Comparison of ENCODE assay signal across 1 cellular context in the genomic region with DNA sequence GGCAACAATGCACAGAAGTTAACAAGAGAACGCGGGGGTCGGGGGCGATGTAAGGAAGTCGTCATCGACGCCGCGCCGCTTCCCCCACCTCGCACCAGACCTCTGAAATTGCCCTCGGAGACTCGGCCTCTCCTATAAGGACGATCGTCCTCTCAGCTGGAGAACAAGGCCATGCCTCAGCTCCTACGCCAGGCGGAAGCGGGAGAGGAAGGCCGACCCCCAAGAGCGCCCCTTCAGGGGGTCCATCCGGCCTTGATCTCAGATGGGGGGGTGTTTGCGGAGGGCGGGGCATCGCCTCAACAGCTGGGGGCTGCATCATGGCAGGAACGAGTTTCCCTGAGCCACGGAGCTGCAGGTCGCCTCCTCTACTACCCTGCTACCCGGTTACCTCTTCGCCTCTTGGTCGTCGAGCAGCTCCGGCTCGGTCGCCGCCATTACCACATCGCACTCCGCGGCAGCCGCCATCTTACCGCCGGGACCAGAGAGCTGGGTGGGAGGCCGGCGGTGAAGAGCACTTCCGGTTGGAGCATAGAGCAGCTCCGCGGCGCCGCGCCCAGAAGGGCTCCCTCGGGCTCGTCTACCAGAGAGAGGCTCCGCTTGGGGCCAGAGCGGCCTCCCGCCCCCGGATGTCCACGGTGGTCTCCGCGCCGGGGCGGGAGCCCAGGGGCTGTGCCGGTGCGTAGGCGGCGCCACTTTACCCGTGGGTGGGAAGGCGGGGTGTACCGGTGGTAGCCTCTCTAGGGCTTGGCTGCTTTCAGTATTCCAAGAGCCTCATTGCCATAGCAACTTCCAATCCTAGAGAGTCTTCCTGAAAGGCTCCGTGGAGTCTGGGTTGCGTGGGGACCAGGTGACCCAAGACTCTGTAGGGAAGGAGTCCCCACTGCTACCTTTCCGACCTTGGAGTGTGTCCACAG.
A peak's percentile ranks its signal among the peaks of the same experiment; 100 is the strongest.
TF ChIP-seq lines count a peak whose summit lies in the region.

A gene with protein sequence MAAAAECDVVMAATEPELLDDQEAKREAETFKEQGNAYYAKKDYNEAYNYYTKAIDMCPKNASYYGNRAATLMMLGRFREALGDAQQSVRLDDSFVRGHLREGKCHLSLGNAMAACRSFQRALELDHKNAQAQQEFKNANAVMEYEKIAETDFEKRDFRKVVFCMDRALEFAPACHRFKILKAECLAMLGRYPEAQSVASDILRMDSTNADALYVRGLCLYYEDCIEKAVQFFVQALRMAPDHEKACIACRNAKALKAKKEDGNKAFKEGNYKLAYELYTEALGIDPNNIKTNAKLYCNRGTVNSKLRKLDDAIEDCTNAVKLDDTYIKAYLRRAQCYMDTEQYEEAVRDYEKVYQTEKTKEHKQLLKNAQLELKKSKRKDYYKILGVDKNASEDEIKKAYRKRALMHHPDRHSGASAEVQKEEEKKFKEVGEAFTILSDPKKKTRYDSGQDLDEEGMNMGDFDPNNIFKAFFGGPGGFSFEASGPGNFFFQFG (minus strand): TSS at position 488 of the 914 bp plus-strand sequence. CDS start 23 bp downstream, at position 465.

TF ChIP-seq in HepG2, 621 proteins besides CTCF, POLR2A, EP300 and RAD21 (continued from another document and continues in another):
- TF ChIP-seq, protein P1, sequence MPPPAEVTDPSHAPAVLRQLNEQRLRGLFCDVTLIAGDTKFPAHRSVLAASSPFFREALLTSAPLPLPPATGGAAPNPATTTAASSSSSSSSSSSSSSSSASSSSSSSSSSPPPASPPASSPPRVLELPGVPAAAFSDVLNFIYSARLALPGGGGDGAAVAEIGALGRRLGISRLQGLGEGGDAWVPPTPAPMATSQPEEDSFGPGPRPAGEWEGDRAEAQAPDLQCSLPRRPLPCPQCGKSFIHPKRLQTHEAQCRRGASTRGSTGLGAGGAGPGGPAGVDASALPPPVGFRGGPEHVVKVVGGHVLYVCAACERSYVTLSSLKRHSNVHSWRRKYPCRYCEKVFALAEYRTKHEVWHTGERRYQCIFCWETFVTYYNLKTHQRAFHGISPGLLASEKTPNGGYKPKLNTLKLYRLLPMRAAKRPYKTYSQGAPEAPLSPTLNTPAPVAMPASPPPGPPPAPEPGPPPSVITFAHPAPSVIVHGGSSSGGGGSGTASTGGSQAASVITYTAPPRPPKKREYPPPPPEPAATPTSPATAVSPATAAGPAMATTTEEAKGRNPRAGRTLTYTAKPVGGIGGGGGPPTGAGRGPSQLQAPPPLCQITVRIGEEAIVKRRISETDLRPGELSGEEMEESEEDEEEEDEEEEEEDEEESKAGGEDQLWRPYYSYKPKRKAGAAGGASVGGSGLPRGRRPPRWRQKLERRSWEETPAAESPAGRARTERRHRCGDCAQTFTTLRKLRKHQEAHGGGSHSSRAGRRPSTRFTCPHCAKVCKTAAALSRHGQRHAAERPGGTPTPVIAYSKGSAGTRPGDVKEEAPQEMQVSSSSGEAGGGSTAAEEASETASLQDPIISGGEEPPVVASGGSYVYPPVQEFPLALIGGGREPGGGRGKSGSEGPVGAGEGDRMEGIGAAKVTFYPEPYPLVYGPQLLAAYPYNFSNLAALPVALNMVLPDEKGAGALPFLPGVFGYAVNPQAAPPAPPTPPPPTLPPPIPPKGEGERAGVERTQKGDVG (CRISPR knock-in tag; IDR thresholded peaks at IDR 0.05; ENCODE audit: borderline replicate concordance): peak; percentile 75; the same call in 1 of the 2 replicates
- TF ChIP-seq, protein P2, sequence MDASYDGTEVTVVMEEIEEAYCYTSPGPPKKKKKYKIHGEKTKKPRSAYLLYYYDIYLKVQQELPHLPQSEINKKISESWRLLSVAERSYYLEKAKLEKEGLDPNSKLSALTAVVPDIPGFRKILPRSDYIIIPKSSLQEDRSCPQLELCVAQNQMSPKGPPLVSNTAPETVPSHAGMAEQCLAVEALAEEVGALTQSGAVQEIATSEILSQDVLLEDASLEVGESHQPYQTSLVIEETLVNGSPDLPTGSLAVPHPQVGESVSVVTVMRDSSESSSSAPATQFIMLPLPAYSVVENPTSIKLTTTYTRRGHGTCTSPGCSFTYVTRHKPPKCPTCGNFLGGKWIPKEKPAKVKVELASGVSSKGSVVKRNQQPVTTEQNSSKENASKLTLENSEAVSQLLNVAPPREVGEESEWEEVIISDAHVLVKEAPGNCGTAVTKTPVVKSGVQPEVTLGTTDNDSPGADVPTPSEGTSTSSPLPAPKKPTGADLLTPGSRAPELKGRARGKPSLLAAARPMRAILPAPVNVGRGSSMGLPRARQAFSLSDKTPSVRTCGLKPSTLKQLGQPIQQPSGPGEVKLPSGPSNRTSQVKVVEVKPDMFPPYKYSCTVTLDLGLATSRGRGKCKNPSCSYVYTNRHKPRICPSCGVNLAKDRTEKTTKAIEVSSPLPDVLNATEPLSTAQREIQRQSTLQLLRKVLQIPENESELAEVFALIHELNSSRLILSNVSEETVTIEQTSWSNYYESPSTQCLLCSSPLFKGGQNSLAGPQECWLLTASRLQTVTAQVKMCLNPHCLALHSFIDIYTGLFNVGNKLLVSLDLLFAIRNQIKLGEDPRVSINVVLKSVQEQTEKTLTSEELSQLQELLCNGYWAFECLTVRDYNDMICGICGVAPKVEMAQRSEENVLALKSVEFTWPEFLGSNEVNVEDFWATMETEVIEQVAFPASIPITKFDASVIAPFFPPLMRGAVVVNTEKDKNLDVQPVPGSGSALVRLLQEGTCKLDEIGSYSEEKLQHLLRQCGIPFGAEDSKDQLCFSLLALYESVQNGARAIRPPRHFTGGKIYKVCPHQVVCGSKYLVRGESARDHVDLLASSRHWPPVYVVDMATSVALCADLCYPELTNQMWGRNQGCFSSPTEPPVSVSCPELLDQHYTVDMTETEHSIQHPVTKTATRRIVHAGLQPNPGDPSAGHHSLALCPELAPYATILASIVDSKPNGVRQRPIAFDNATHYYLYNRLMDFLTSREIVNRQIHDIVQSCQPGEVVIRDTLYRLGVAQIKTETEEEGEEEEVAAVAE (CRISPR knock-in tag; IDR thresholded peaks at IDR 0.05; ENCODE audit: borderline replicate concordance): peak; percentile 84
- TF ChIP-seq HES4 (CRISPR knock-in tag; IDR thresholded peaks at IDR 0.05; ENCODE audit: borderline replicate concordance) (peak; percentile 1; the same call in 1 of the 2 replicates), HNRNPLL (IDR thresholded peaks at IDR 0.05; ENCODE audit: low read depth, low read length, poor library complexity, severe bottlenecking) (peak; percentile 78), BORCS8-MEF2B (CRISPR knock-in tag; IDR thresholded peaks at IDR 0.05) (peak; percentile 89), SP140L (CRISPR knock-in tag; IDR thresholded peaks at IDR 0.05; ENCODE audit: borderline replicate concordance) (0 out of 2 replicates have a peak, but pooled peaks have one; percentile 59), RARA (CRISPR knock-in tag; IDR thresholded peaks at IDR 0.05) (peak; percentile 33; the same call in 1 of the 2 replicates), REPIN1 (CRISPR knock-in tag; IDR thresholded peaks at IDR 0.05; ENCODE audit: borderline replicate concordance, low read depth) (peak; percentile 93), ZNF121 (CRISPR knock-in tag; IDR thresholded peaks at IDR 0.05) (peak; percentile 70), CHD4 (IDR thresholded peaks at IDR 0.05; ENCODE audit: borderline replicate concordance, low read length) (no peak), ARNT (IDR thresholded peaks at IDR 0.05) (no peak), POGZ (CRISPR knock-in tag; IDR thresholded peaks at IDR 0.05) (peak; percentile 92), ZNF703 (CRISPR knock-in tag; IDR thresholded peaks at IDR 0.05; ENCODE audit: borderline replicate concordance) (no peak), SETDB1 (CRISPR knock-in tag; IDR thresholded peaks at IDR 0.05; ENCODE audit: borderline replicate concordance) (no peak), HNRNPUL1 (IDR thresholded peaks at IDR 0.05; ENCODE audit: low read depth, low read length) (no peak), EHMT2 (IDR thresholded peaks at IDR 0.05; ENCODE audit: borderline replicate concordance, low read depth, low read length) (no peak), AHR (CRISPR knock-in tag; IDR thresholded peaks at IDR 0.05) (peak; percentile 88), ZNF431 (CRISPR knock-in tag; IDR thresholded peaks at IDR 0.05; ENCODE audit: borderline replicate concordance, low read depth) (peak; percentile 79; the same call in 1 of the 2 replicates), ZMYM3 (CRISPR knock-in tag; IDR thresholded peaks at IDR 0.05) (peak; percentile 54)
- TF ChIP-seq, protein P3, sequence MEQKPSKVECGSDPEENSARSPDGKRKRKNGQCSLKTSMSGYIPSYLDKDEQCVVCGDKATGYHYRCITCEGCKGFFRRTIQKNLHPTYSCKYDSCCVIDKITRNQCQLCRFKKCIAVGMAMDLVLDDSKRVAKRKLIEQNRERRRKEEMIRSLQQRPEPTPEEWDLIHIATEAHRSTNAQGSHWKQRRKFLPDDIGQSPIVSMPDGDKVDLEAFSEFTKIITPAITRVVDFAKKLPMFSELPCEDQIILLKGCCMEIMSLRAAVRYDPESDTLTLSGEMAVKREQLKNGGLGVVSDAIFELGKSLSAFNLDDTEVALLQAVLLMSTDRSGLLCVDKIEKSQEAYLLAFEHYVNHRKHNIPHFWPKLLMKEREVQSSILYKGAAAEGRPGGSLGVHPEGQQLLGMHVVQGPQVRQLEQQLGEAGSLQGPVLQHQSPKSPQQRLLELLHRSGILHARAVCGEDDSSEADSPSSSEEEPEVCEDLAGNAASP (CRISPR knock-in tag; IDR thresholded peaks at IDR 0.05; ENCODE audit: borderline replicate concordance): peak; percentile 68
- TF ChIP-seq, protein P4, sequence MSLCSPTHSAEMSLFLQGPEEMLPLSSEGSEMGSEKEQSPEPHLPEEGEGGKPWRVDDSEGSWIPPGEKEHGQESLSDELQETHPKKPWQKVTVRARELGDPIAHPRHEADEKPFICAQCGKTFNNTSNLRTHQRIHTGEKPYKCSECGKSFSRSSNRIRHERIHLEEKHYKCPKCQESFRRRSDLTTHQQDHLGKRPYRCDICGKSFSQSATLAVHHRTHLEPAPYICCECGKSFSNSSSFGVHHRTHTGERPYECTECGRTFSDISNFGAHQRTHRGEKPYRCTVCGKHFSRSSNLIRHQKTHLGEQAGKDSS (CRISPR knock-in tag; IDR thresholded peaks at IDR 0.05; ENCODE audit: borderline replicate concordance, low read depth): peak; percentile 91; the same call in 1 of the 2 replicates
- TF ChIP-seq, protein P5, sequence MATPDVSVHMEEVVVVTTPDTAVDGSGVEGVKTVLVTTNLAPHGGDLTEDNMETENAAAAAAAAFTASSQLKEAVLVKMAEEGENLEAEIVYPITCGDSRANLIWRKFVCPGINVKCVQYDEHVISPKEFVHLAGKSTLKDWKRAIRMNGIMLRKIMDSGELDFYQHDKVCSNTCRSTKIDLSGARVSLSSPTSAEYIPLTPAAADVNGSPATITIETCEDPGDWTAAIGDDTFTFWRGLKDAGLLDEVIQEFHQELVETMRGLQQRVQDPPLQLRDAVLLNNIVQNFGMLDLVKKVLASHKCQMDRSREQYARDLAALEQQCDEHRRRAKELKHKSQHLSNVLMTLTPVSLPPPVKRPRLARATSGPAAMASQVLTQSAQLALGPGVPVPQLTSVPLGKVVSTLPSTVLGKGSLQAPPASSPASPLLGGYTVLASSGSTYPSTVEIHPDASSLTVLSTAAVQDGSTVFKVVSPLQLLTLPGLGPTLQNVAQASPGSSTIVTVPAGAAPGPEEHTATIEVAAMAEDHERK (CRISPR knock-in tag; IDR thresholded peaks at IDR 0.05; ENCODE audit: low read depth): peak; percentile 59; the same call in 1 of the 2 replicates
- TF ChIP-seq, protein P6, sequence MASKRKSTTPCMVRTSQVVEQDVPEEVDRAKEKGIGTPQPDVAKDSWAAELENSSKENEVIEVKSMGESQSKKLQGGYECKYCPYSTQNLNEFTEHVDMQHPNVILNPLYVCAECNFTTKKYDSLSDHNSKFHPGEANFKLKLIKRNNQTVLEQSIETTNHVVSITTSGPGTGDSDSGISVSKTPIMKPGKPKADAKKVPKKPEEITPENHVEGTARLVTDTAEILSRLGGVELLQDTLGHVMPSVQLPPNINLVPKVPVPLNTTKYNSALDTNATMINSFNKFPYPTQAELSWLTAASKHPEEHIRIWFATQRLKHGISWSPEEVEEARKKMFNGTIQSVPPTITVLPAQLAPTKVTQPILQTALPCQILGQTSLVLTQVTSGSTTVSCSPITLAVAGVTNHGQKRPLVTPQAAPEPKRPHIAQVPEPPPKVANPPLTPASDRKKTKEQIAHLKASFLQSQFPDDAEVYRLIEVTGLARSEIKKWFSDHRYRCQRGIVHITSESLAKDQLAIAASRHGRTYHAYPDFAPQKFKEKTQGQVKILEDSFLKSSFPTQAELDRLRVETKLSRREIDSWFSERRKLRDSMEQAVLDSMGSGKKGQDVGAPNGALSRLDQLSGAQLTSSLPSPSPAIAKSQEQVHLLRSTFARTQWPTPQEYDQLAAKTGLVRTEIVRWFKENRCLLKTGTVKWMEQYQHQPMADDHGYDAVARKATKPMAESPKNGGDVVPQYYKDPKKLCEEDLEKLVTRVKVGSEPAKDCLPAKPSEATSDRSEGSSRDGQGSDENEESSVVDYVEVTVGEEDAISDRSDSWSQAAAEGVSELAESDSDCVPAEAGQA (IDR thresholded peaks at IDR 0.05; ENCODE audit: low read depth): peak; percentile 97
- TF ChIP-seq, protein P6 (CRISPR knock-in tag; IDR thresholded peaks at IDR 0.05; ENCODE audit: borderline replicate concordance): no peak
- TF ChIP-seq, protein P7, sequence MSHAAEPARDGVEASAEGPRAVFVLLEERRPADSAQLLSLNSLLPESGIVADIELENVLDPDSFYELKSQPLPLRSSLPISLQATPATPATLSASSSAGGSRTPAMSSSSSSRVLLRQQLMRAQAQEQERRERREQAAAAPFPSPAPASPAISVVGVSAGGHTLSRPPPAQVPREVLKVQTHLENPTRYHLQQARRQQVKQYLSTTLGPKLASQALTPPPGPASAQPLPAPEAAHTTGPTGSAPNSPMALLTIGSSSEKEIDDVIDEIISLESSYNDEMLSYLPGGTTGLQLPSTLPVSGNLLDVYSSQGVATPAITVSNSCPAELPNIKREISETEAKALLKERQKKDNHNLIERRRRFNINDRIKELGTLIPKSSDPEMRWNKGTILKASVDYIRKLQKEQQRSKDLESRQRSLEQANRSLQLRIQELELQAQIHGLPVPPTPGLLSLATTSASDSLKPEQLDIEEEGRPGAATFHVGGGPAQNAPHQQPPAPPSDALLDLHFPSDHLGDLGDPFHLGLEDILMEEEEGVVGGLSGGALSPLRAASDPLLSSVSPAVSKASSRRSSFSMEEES (CRISPR knock-in tag; IDR thresholded peaks at IDR 0.05): peak; percentile 59; the same call in 1 of the 2 replicates
